Comparison of ENCODE assay signal across 20 cellular contexts in the genomic region with DNA sequence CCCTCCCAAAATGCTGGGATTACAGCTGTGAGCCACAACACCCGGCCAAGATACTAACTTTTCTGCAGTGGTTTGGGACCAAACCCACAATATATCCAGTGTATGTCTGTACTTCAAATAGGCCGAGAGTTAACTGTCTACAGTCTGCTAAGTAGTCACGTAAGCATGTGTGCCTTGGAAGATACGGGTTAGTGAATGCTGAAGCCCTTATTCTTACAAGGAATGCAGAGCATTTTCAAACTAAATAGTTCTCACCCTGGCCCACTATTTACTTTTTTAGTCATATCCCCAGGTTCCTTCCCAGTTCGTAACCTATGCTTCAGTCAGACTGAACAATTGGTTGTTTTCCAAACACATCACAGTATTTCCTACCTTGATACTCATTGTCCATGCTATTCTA.
DNase-seq lines count a peak whose midpoint lies in the region; ATAC-seq, FAIRE-seq and TF ChIP-seq lines count a peak whose summit lies in the region.
"Had no signal": no experiment of that assay in that cellular context is flagged by ENCODE, and none has a peak within 500 bp of the region (broad histone marks: within the 10 kb centered on the region; RNA-seq: fewer than 3 reads in every experiment).

No MANE protein-coding gene starts in this region.

- POLR2A ChIA-PET in A549 (lab: Yijun Ruan, JAX): no interaction called here

- H3K9me3 ChIP-seq in A549: no peaks in the 10 kb centered on the region
- H3K9me3 ChIP-seq: mucosa of descending colon, SK-N-SH, upper lobe of left lung had no signal

- peak; percentile 28 to 93 for DNase-seq in A549 (ENCODE audit: low read depth in 1 of 2, low spot score in 1 of 2)
- DNase-seq in LHCN-M2 (ENCODE audit: low read depth): peak; percentile 59
- peak; percentile 89 for DNase-seq in bronchial epithelial cell (ENCODE audit: low read depth)
- peak; percentile 62 for DNase-seq in kidney tubule cell (ENCODE audit: low spot score)
- DNase-seq in stimulated activated naive CD4-positive, alpha-beta T cell (lab: John Stamatoyannopoulos, UW): no peak
- DNase-seq in SIG-M5 treated with dmso at 0.1 percent for 504 hours (lab: John Stamatoyannopoulos, UW; ENCODE audit: unreplicated experiment): no peak
- no peak for DNase-seq in NCI-H1417 (lab: John Stamatoyannopoulos, UW)
- DNase-seq: activated CD4-positive, alpha-beta T cell treated with anti-CD3 and anti-CD28 coated beads, Interleukin-2, amount 10 ng/mL, durations not matched to agents 7 days and 5 days; cerebellar nuclear complex; HFFc6; islet precursor cell; Kasumi-1; mucosa of descending colon; NCI-H146; NCI-H226; SK-N-SH; stimulated activated naive CD8-positive, alpha-beta T cell treated with anti-CD3 and anti-CD28 coated beads, Interleukin-15, Interleukin-2, amounts not matched to agents 100 U/mL and 50 U/mL, for 24 hours; upper lobe of left lung had no signal

- H3K4me1 ChIP-seq in A549: peaks cover 53% of the 10 kb centered on the region
- H3K4me1 ChIP-seq: upper lobe of left lung had no signal

- TF ChIP-seq RAD21 in A549 (conservative IDR thresholded peaks at IDR 0.05 in 1 of 2, IDR thresholded peaks at IDR 0.05 in 1 of 2): peak in 1 of 2 experiments; percentile 27; a peak in 1 of 5 replicates

- WGBS in A549 (ENCODE audit: missing lambda C conversion rate): 0% methylated on average over 5 of the region's 5 CpGs

- peak overlapping the region; percentile 75 to 76 for H3K27ac ChIP-seq in A549
- H3K27ac ChIP-seq: upper lobe of left lung had no signal

- ATAC-seq in A549 (peak; percentile 93 to 98), GM18520 (IDR thresholded peaks at IDR 0.05; ENCODE audit: unreplicated experiment) (no peak)
- ATAC-seq: activated naive CD4-positive, alpha-beta T cell treated with anti-CD3 and anti-CD28 coated beads, Interleukin-2, amount 50 U/mL, for 72 hours; mucosa of descending colon; stimulated activated naive CD8-positive, alpha-beta T cell treated with anti-CD3 and anti-CD28 coated beads, Interleukin-15, Interleukin-2, amounts not matched to agents 100 U/mL and 50 U/mL, for 24 hours had no signal

- H3K36me3 ChIP-seq in bronchial epithelial cell (ENCODE audit: control insufficient read depth, insufficient read depth, low read length): peaks cover 1% of the 10 kb centered on the region
- H3K36me3 ChIP-seq: upper lobe of left lung had no signal

- peak overlapping the region; percentile 75 for H3K4me2 ChIP-seq in A549
- H3K4me2 ChIP-seq: SK-N-SH had no signal

- no peak for TF ChIP-seq POLR2A in A549 (IDR thresholded peaks at IDR 0.05; ENCODE audit: low read length)

- H3K4me3 ChIP-seq in A549 (peak overlapping the region; percentile 3; the same call in 1 of the 3 replicates), bronchial epithelial cell (ENCODE audit: low read depth, low read length) (no peak overlapping the region)
- H3K4me3 ChIP-seq: mucosa of descending colon, upper lobe of left lung had no signal

- no peaks in the 10 kb centered on the region for H3K27me3 ChIP-seq in bronchial epithelial cell (ENCODE audit: control insufficient read depth, insufficient read depth, low read length)
- H3K27me3 ChIP-seq: upper lobe of left lung had no signal

- TF ChIP-seq EP300 in A549 (IDR thresholded peaks at IDR 0.05): peak; percentile 43 to 45; a peak in 1 of 5 replicates

- CTCF ChIA-PET in A549 (lab: Yijun Ruan, JAX): interaction anchor here (0.7 to 2.2 kb wide), 3 partner anchors 20 to 122 kb away, joined by 3 to 7 read pairs (median 4); no protein-coding TSS in a partner anchor

- FAIRE-seq in A549 (lab: Jason Lieb, UNC) (no peak), bronchial epithelial cell (lab: Jason Lieb, UNC) (no peak)

- TF ChIP-seq CTCF in A549 (IDR thresholded peaks at IDR 0.05): no peak
- TF ChIP-seq CTCF in bronchial epithelial cell (IDR thresholded peaks at IDR 0.05; ENCODE audit: insufficient read depth, low read length, severe bottlenecking): no peak

TF ChIP-seq in A549, 52 proteins besides CTCF, POLR2A, EP300 and RAD21:
- TF ChIP-seq, protein P1, sequence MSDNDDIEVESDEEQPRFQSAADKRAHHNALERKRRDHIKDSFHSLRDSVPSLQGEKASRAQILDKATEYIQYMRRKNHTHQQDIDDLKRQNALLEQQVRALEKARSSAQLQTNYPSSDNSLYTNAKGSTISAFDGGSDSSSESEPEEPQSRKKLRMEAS (IDR thresholded peaks at IDR 0.05): peak; percentile 70
- TF ChIP-seq FOXS1 (CRISPR knock-in tag; IDR thresholded peaks at IDR 0.05) (peak; percentile 28; the same call in 1 of the 2 replicates), ZC3H11A (IDR thresholded peaks at IDR 0.05) (no peak), GATA3 (IDR thresholded peaks at IDR 0.05; ENCODE audit: borderline replicate concordance) (peak; percentile 84), CEBPB (IDR thresholded peaks at IDR 0.05) (peak in 1 of 2 experiments; percentile 49; a peak in 1 of 4 replicates), FOSB (CRISPR knock-in tag; IDR thresholded peaks at IDR 0.05) (no peak), JUN (IDR thresholded peaks at IDR 0.05) (peak; percentile 39 to 43; a peak in 1 of 5 replicates), JUNB (IDR thresholded peaks at IDR 0.05) (peak; percentile 55), HOXB13 (CRISPR knock-in tag; IDR thresholded peaks at IDR 0.05; ENCODE audit: low read depth) (no peak), FOSL2 (IDR thresholded peaks at IDR 0.05) (peak; percentile 72; the same call in 1 of the 2 replicates), FOSL2 (CRISPR knock-in tag; IDR thresholded peaks at IDR 0.05) (peak; percentile 84)

Comparison
In these comparisons a context has a peak if more than half of its experiments do, and no peak if none do; other contexts are left out.
1. DNase-seq: peak in A549 (2 of 2), LHCN-M2 (single experiment), bronchial epithelial cell (single experiment) and kidney tubule cell (single experiment); none in stimulated activated naive CD4-positive, alpha-beta T cell (0 of 6), SIG-M5 treated with dmso at 0.1 percent for 504 hours (single experiment) and NCI-H1417 (0 of 3).